In genomic region chr6:131035582-131035981, GRCh38 we compare ENCODE assay signal across 1 cellular context.
A peak's percentile ranks its signal among the peaks of the same experiment; 100 is the strongest.
TF ChIP-seq lines count a peak whose summit lies in the region.

No MANE protein-coding gene starts in this region.

TF ChIP-seq in HepG2, 621 proteins besides CTCF, POLR2A, EP300 and RAD21 (continued from another document and continues in another):
- TF ChIP-seq AHDC1 (CRISPR knock-in tag; IDR thresholded peaks at IDR 0.05; ENCODE audit: borderline replicate concordance) (peak; percentile 16; the same call in 1 of the 2 replicates), FOXJ3 (CRISPR knock-in tag; IDR thresholded peaks at IDR 0.05; ENCODE audit: borderline replicate concordance) (no peak), HOXA5 (CRISPR knock-in tag; IDR thresholded peaks at IDR 0.05) (no peak), FOXO1 (CRISPR knock-in tag; IDR thresholded peaks at IDR 0.05) (no peak), ZNF569 (CRISPR knock-in tag; IDR thresholded peaks at IDR 0.05; ENCODE audit: borderline replicate concordance) (no peak), BORCS8-MEF2B (CRISPR knock-in tag; IDR thresholded peaks at IDR 0.05) (no peak), ZNF839 (CRISPR knock-in tag; IDR thresholded peaks at IDR 0.05; ENCODE audit: borderline replicate concordance) (no peak), ZNF770 (CRISPR knock-in tag; IDR thresholded peaks at IDR 0.05) (no peak), ZNF773 (CRISPR knock-in tag; IDR thresholded peaks at IDR 0.05; ENCODE audit: borderline replicate concordance) (no peak), HDAC2 (CRISPR knock-in tag; IDR thresholded peaks at IDR 0.05) (0 out of 2 replicates have a peak, but pooled peaks have one; percentile 12), HHEX (CRISPR knock-in tag; IDR thresholded peaks at IDR 0.05) (no peak), YEATS4 (CRISPR knock-in tag; IDR thresholded peaks at IDR 0.05; ENCODE audit: borderline replicate concordance) (no peak), SNAPC2 (CRISPR knock-in tag; IDR thresholded peaks at IDR 0.05) (peak; percentile 79; the same call in 1 of the 2 replicates), REL (CRISPR knock-in tag; conservative IDR thresholded peaks at IDR 0.05) (no peak), GATAD2A (CRISPR knock-in tag; IDR thresholded peaks at IDR 0.05) (peak; percentile 40; the same call in 1 of the 2 replicates), ZNF251 (CRISPR knock-in tag; IDR thresholded peaks at IDR 0.05) (no peak), ZSCAN22 (CRISPR knock-in tag; IDR thresholded peaks at IDR 0.05) (no peak), ZMYM4 (CRISPR knock-in tag; IDR thresholded peaks at IDR 0.05) (no peak), NR2C2 (CRISPR knock-in tag; IDR thresholded peaks at IDR 0.05; ENCODE audit: borderline replicate concordance) (no peak), AKAP8 (CRISPR knock-in tag; IDR thresholded peaks at IDR 0.05) (no peak), FOXC1 (CRISPR knock-in tag; IDR thresholded peaks at IDR 0.05; ENCODE audit: borderline replicate concordance) (no peak), SAP130 (CRISPR knock-in tag; IDR thresholded peaks at IDR 0.05; ENCODE audit: low read depth) (0 out of 2 replicates have a peak, but pooled peaks have one; percentile 10), MAFF (IDR thresholded peaks at IDR 0.05; ENCODE audit: low read depth, low read length) (no peak), MIXL1 (CRISPR knock-in tag; IDR thresholded peaks at IDR 0.05) (peak; percentile 49; the same call in 1 of the 2 replicates), ATF7 (IDR thresholded peaks at IDR 0.05) (no peak), ATF7 (CRISPR knock-in tag; IDR thresholded peaks at IDR 0.05) (no peak), SOX13 (IDR thresholded peaks at IDR 0.05) (no peak), SOX13 (CRISPR knock-in tag; conservative IDR thresholded peaks at IDR 0.05 in 1 of 2, IDR thresholded peaks at IDR 0.05 in 1 of 2) (peak in 1 of 2 experiments; percentile 47; a peak in 1 of 4 replicates), ASH2L (IDR thresholded peaks at IDR 0.05; ENCODE audit: insufficient read length, low read depth, low read length) (peak; percentile 19), GMEB1 (CRISPR knock-in tag; IDR thresholded peaks at IDR 0.05; ENCODE audit: borderline replicate concordance) (no peak), KAT8 (CRISPR knock-in tag; IDR thresholded peaks at IDR 0.05) (no peak), MTA3 (CRISPR knock-in tag; IDR thresholded peaks at IDR 0.05) (no peak), ZHX1 (CRISPR knock-in tag; IDR thresholded peaks at IDR 0.05; ENCODE audit: low read depth) (no peak), GTF3A (CRISPR knock-in tag; conservative IDR thresholded peaks at IDR 0.05) (no peak), ZNF331 (CRISPR knock-in tag; IDR thresholded peaks at IDR 0.05) (no peak)
- TF ChIP-seq, protein P1, sequence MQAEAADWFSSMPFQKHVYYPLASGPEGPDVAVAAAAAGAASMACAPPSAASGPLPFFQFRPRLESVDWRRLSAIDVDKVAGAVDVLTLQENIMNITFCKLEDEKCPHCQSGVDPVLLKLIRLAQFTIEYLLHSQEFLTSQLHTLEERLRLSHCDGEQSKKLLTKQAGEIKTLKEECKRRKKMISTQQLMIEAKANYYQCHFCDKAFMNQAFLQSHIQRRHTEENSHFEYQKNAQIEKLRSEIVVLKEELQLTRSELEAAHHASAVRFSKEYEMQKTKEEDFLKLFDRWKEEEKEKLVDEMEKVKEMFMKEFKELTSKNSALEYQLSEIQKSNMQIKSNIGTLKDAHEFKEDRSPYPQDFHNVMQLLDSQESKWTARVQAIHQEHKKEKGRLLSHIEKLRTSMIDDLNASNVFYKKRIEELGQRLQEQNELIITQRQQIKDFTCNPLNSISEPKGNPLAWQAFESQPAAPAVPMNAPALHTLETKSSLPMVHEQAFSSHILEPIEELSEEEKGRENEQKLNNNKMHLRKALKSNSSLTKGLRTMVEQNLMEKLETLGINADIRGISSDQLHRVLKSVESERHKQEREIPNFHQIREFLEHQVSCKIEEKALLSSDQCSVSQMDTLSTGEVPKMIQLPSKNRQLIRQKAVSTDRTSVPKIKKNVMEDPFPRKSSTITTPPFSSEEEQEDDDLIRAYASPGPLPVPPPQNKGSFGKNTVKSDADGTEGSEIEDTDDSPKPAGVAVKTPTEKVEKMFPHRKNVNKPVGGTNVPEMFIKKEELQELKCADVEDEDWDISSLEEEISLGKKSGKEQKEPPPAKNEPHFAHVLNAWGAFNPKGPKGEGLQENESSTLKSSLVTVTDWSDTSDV (CRISPR knock-in tag; IDR thresholded peaks at IDR 0.05) = no peak
- TF ChIP-seq, protein P2, sequence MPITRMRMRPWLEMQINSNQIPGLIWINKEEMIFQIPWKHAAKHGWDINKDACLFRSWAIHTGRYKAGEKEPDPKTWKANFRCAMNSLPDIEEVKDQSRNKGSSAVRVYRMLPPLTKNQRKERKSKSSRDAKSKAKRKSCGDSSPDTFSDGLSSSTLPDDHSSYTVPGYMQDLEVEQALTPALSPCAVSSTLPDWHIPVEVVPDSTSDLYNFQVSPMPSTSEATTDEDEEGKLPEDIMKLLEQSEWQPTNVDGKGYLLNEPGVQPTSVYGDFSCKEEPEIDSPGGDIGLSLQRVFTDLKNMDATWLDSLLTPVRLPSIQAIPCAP (CRISPR knock-in tag; IDR thresholded peaks at IDR 0.05; ENCODE audit: low read depth) = no peak
- TF ChIP-seq, protein P3, sequence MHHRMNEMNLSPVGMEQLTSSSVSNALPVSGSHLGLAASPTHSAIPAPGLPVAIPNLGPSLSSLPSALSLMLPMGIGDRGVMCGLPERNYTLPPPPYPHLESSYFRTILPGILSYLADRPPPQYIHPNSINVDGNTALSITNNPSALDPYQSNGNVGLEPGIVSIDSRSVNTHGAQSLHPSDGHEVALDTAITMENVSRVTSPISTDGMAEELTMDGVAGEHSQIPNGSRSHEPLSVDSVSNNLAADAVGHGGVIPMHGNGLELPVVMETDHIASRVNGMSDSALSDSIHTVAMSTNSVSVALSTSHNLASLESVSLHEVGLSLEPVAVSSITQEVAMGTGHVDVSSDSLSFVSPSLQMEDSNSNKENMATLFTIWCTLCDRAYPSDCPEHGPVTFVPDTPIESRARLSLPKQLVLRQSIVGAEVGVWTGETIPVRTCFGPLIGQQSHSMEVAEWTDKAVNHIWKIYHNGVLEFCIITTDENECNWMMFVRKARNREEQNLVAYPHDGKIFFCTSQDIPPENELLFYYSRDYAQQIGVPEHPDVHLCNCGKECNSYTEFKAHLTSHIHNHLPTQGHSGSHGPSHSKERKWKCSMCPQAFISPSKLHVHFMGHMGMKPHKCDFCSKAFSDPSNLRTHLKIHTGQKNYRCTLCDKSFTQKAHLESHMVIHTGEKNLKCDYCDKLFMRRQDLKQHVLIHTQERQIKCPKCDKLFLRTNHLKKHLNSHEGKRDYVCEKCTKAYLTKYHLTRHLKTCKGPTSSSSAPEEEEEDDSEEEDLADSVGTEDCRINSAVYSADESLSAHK (CRISPR knock-in tag; IDR thresholded peaks at IDR 0.05; ENCODE audit: borderline replicate concordance) = no peak
- TF ChIP-seq, protein P4, sequence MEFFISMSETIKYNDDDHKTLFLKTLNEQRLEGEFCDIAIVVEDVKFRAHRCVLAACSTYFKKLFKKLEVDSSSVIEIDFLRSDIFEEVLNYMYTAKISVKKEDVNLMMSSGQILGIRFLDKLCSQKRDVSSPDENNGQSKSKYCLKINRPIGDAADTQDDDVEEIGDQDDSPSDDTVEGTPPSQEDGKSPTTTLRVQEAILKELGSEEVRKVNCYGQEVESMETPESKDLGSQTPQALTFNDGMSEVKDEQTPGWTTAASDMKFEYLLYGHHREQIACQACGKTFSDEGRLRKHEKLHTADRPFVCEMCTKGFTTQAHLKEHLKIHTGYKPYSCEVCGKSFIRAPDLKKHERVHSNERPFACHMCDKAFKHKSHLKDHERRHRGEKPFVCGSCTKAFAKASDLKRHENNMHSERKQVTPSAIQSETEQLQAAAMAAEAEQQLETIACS (CRISPR knock-in tag; IDR thresholded peaks at IDR 0.05) = no peak
- TF ChIP-seq, protein P5, sequence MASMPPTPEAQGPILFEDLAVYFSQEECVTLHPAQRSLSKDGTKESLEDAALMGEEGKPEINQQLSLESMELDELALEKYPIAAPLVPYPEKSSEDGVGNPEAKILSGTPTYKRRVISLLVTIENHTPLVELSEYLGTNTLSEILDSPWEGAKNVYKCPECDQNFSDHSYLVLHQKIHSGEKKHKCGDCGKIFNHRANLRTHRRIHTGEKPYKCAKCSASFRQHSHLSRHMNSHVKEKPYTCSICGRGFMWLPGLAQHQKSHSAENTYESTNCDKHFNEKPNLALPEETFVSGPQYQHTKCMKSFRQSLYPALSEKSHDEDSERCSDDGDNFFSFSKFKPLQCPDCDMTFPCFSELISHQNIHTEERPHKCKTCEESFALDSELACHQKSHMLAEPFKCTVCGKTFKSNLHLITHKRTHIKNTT (CRISPR knock-in tag; IDR thresholded peaks at IDR 0.05) = no peak
- TF ChIP-seq, protein P6, sequence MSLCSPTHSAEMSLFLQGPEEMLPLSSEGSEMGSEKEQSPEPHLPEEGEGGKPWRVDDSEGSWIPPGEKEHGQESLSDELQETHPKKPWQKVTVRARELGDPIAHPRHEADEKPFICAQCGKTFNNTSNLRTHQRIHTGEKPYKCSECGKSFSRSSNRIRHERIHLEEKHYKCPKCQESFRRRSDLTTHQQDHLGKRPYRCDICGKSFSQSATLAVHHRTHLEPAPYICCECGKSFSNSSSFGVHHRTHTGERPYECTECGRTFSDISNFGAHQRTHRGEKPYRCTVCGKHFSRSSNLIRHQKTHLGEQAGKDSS (CRISPR knock-in tag; IDR thresholded peaks at IDR 0.05; ENCODE audit: borderline replicate concordance, low read depth) = no peak
